ENCODE assay signal across 1 cellular context in genomic region chr3:133988631-133989161, GRCh38.
TF ChIP-seq lines count a peak whose summit lies in the region.

No MANE protein-coding gene starts in this region.

TF ChIP-seq in H1, 55 proteins besides CTCF, POLR2A, EP300 and RAD21:
- TF ChIP-seq E2F6 (IDR thresholded peaks at IDR 0.05) (peak; percentile 80), TEAD4 (IDR thresholded peaks at IDR 0.05; ENCODE audit: low read depth, low read length) (peak; percentile 25; the same call in 1 of the 2 replicates), CHD7 (IDR thresholded peaks at IDR 0.05; ENCODE audit: insufficient replicate concordance, low read length) (peak; percentile 47), MAX (IDR thresholded peaks at IDR 0.05) (peak; percentile 88), RNF2 (IDR thresholded peaks at IDR 0.05; ENCODE audit: borderline replicate concordance, low read depth, low read length, missing control alignments, poor library complexity, severe bottlenecking) (no peak), BACH1 (IDR thresholded peaks at IDR 0.05; ENCODE audit: low read length) (no peak), RBBP5 (IDR thresholded peaks at IDR 0.05; ENCODE audit: borderline replicate concordance, low read depth, low read length) (peak; percentile 68; the same call in 1 of the 2 replicates), ASH2L (IDR thresholded peaks at IDR 0.05; ENCODE audit: low read length) (peak; percentile 88), TAF1 (IDR thresholded peaks at IDR 0.05; ENCODE audit: low read depth, low read length) (0 out of 2 replicates have a peak, but pooled peaks have one; percentile 21)
